In genomic region chr1:7592120-7592798, GRCh38 we compare ENCODE assay signal across 25 cellular contexts.
DNase-seq lines count a peak whose midpoint lies in the region; ATAC-seq and TF ChIP-seq lines count a peak whose summit lies in the region.
"Had no signal": no experiment of that assay in that cellular context is flagged by ENCODE, and none has a peak within 500 bp of the region (broad histone marks: within the 10 kb centered on the region; RNA-seq: fewer than 3 reads in every experiment).

No MANE protein-coding gene starts in this region.

- no peak for TF ChIP-seq POLR2A in suprapubic skin (IDR thresholded peaks at IDR 0.05)

- peak overlapping the region; percentile 22 for H3K18ac ChIP-seq in neuronal stem cell (ENCODE audit: low read length)

- H3K27ac Mint-ChIP-seq in natural killer cell treated with Interleukin-12 subunit alpha and Interleukin-12 subunit beta and Interleukin-15 and Interleukin-18, amount 100 ng/mL, for 72 hours = no peak overlapping the region
- H3K27ac Mint-ChIP-seq in natural killer cell = no peak overlapping the region
- H3K27ac Mint-ChIP-seq: CD4-positive, alpha-beta T cell; GM23338 had no signal

- no peak overlapping the region for H4K91ac ChIP-seq in neuronal stem cell (ENCODE audit: low read depth, low read length, poor library complexity)

- TF ChIP-seq EP300 in suprapubic skin (IDR thresholded peaks at IDR 0.05) = no peak

- WGBS in neuronal stem cell (ENCODE audit: extremely low coverage in 2 of 2, insufficient read length in 2 of 2, insufficient replicate concordance in 1 of 2), 2 donors = no CpG with 5 or more reads among the region's 14 CpGs
- WGBS in suprapubic skin = 95% methylated on average over 11 of the region's 14 CpGs

- H3K36me3 ChIP-seq in neuronal stem cell (replicated peaks in 1 of 2; ENCODE audit: control insufficient read depth in 2 of 2, insufficient read depth in 2 of 2, low read length in 2 of 2) (no peaks in the 10 kb centered on the region), suprapubic skin (no peaks in the 10 kb centered on the region)
- H3K36me3 ChIP-seq: BLaER1 treated with 17β-estradiol and CSF1 and Interleukin-3, amounts not matched to agents 10 nM and 100 nM; SJSA1 had no signal

- H2BK12ac ChIP-seq in neuronal stem cell (ENCODE audit: low read length) = no peak overlapping the region

- H3K9me3 ChIP-seq in neuronal stem cell (replicated peaks in 1 of 2; ENCODE audit: control insufficient read depth in 2 of 2, insufficient read depth in 1 of 2, low read depth in 1 of 2, low read length in 2 of 2) (no peaks in the 10 kb centered on the region), suprapubic skin (no peaks in the 10 kb centered on the region)
- H3K9me3 ChIP-seq: A549; BLaER1 treated with 17β-estradiol and CSF1 and Interleukin-3, amounts not matched to agents 10 nM and 100 nM; SJSA1 had no signal

- no peak overlapping the region for H2BK5ac ChIP-seq in neuronal stem cell (ENCODE audit: low read length)

- H3K36me3 Mint-ChIP-seq in natural killer cell treated with Interleukin-12 subunit alpha and Interleukin-12 subunit beta and Interleukin-15 and Interleukin-18, amount 100 ng/mL, for 72 hours = no peaks in the 10 kb centered on the region
- H3K36me3 Mint-ChIP-seq in natural killer cell = no peaks in the 10 kb centered on the region

- H3K4me3 ChIP-seq in neuronal stem cell (ENCODE audit: low read length in 2 of 2) (no peak overlapping the region), suprapubic skin (no peak overlapping the region)
- H3K4me3 ChIP-seq: A549; BLaER1 treated with 17β-estradiol and CSF1 and Interleukin-3, amounts not matched to agents 10 nM and 100 nM; GM23338; SJSA1 had no signal

- no peak overlapping the region for H3K4me3 Mint-ChIP-seq in natural killer cell treated with Interleukin-12 subunit alpha and Interleukin-12 subunit beta and Interleukin-15 and Interleukin-18, amount 100 ng/mL, for 72 hours
- H3K4me3 Mint-ChIP-seq in natural killer cell = no peak overlapping the region
- H3K4me3 Mint-ChIP-seq: CD4-positive, alpha-beta T cell; GM23338; H9 had no signal

- no peak overlapping the region for H3K14ac ChIP-seq in neuronal stem cell (ENCODE audit: low read length)

- no peak overlapping the region for H4K8ac ChIP-seq in neuronal stem cell (ENCODE audit: low read depth, low read length)

- H3K4me1 ChIP-seq in neuronal stem cell (ENCODE audit: control insufficient read depth in 2 of 2, insufficient read depth in 1 of 2, low read depth in 1 of 2, low read length in 2 of 2) (no peaks in the 10 kb centered on the region), suprapubic skin (no peaks in the 10 kb centered on the region)
- H3K4me1 ChIP-seq: A549, SJSA1 had no signal

- no peaks in the 10 kb centered on the region for H3K9me3 Mint-ChIP-seq in natural killer cell treated with Interleukin-12 subunit alpha and Interleukin-12 subunit beta and Interleukin-15 and Interleukin-18, amount 100 ng/mL, for 72 hours
- H3K9me3 Mint-ChIP-seq in natural killer cell = no peaks in the 10 kb centered on the region
- H3K9me3 Mint-ChIP-seq: GM23338, H9 had no signal

- H3K4me1 Mint-ChIP-seq in natural killer cell treated with Interleukin-12 subunit alpha and Interleukin-12 subunit beta and Interleukin-15 and Interleukin-18, amount 100 ng/mL, for 72 hours (ENCODE audit: low read depth in 2 of 2) = no peaks in the 10 kb centered on the region
- no peaks in the 10 kb centered on the region for H3K4me1 Mint-ChIP-seq in natural killer cell

- H3K4ac ChIP-seq in neuronal stem cell (ENCODE audit: low read length) = no peak overlapping the region

- peak overlapping the region; percentile 38 for H3K9ac ChIP-seq in neuronal stem cell (ENCODE audit: low read depth, low read length, poor library complexity)
- H3K9ac ChIP-seq: BLaER1 treated with 17β-estradiol and CSF1 and Interleukin-3, amounts not matched to agents 10 nM and 100 nM had no signal

- no peak overlapping the region for H2AK5ac ChIP-seq in neuronal stem cell (ENCODE audit: low read depth, low read length)

- H3K23ac ChIP-seq in neuronal stem cell (ENCODE audit: low read depth, low read length, poor library complexity) = no peak overlapping the region

- H3K27ac ChIP-seq in neuronal stem cell (replicated peaks; ENCODE audit: low read length) (no peak overlapping the region), suprapubic skin (no peak overlapping the region)
- H3K27ac ChIP-seq: A549; BLaER1 treated with 17β-estradiol and CSF1 and Interleukin-3, amounts not matched to agents 10 nM and 100 nM; SJSA1 had no signal

- no peak overlapping the region for H2BK15ac ChIP-seq in neuronal stem cell (ENCODE audit: low read length)

- intact Hi-C loops in natural killer cell (cut with micrococcal nuclease) = no loop called here

- no peak for TF ChIP-seq CTCF in natural killer cell (IDR thresholded peaks at IDR 0.05)
- TF ChIP-seq CTCF in suprapubic skin (IDR thresholded peaks at IDR 0.05) = no peak

- no peak overlapping the region for H3K4me2 ChIP-seq in neuronal stem cell (ENCODE audit: insufficient read depth, low read length, poor library complexity, severe bottlenecking)
- H3K4me2 ChIP-seq: A549, GM23338 had no signal

- peak; percentile 8 for DNase-seq in natural killer cell treated with Interleukin-12 subunit alpha and Interleukin-12 subunit beta and Interleukin-15 and Interleukin-18, amount 100 ng/mL, for 72 hours (ENCODE audit: low spot score)
- no peak for DNase-seq in natural killer cell
- no peak for DNase-seq in neuronal stem cell (ENCODE audit: low spot score)
- peak; percentile 28 to 65 for DNase-seq in suprapubic skin (ENCODE audit: low spot score in 2 of 2)
- DNase-seq in NCI-H2227 (lab: John Stamatoyannopoulos, UW; ENCODE audit: unreplicated experiment) = no peak
- DNase-seq in GM19240 (ENCODE audit: insufficient read length, low spot score) = no peak
- no peak for DNase-seq in NCI-H526 treated with DMSO at 0.1 percent for 48 hours (lab: John Stamatoyannopoulos, UW)
- DNase-seq: AML-193; H9; Karpas-422; NCI-H1092; NCI-H1436; NCI-H1930; NCI-H2107; NCI-H446; NCI-H524 treated with DMSO at 0.1 percent for 48 hours; NCI-H82; NK-92 treated with Interleukin-12 subunit alpha and Interleukin-12 subunit beta, amount 100 ng/mL, for 24 hours; PC-3 had no signal

- H3K79me1 ChIP-seq in neuronal stem cell (ENCODE audit: low read depth, low read length) = no peaks in the 10 kb centered on the region

- H2AFZ ChIP-seq in neuronal stem cell (ENCODE audit: low read length) = no peak overlapping the region
- H2AFZ ChIP-seq: GM23338 had no signal

- ATAC-seq in natural killer cell treated with Interleukin-12 subunit alpha and Interleukin-12 subunit beta and Interleukin-15 and Interleukin-18, amount 100 ng/mL, for 72 hours = no peak
- no peak for ATAC-seq in natural killer cell
- ATAC-seq: A549, GM23338, PC-3, Right ventricle myocardium inferior had no signal

- H3K27me3 Mint-ChIP-seq in natural killer cell treated with Interleukin-12 subunit alpha and Interleukin-12 subunit beta and Interleukin-15 and Interleukin-18, amount 100 ng/mL, for 72 hours = peaks cover 0 to 12% of the 10 kb centered on the region in 2 donors
- H3K27me3 Mint-ChIP-seq in natural killer cell (ENCODE audit: low read depth in 2 of 2) = peaks cover 0 to 9% of the 10 kb centered on the region in 2 donors

- H3K27me3 ChIP-seq in neuronal stem cell (ENCODE audit: control insufficient read depth in 3 of 3, insufficient read depth in 3 of 3, low read depth in 1 of 3, low read length in 3 of 3) (peaks cover 0 to 54% (median 0%) of the 10 kb centered on the region in 3 experiments), suprapubic skin (peaks cover 3% of the 10 kb centered on the region)
- H3K27me3 ChIP-seq: BLaER1 treated with 17β-estradiol and CSF1 and Interleukin-3, amounts not matched to agents 10 nM and 100 nM had no signal

- H2BK120ac ChIP-seq in neuronal stem cell (ENCODE audit: low read depth, low read length) = no peak overlapping the region

Comparison
In these comparisons a context has a peak if more than half of its experiments do, and no peak if none do; other contexts are left out.
1. DNase-seq: peak in natural killer cell treated with Interleukin-12 subunit alpha and Interleukin-12 subunit beta and Interleukin-15 and Interleukin-18, amount 100 ng/mL, for 72 hours (single experiment) and suprapubic skin (2 of 2); none in natural killer cell (single experiment), neuronal stem cell (single experiment), NCI-H2227 (single experiment), GM19240 (single experiment) and NCI-H526 treated with DMSO at 0.1 percent for 48 hours (single experiment).